ENCODE assay signal across 15 cellular contexts in the genomic region with DNA sequence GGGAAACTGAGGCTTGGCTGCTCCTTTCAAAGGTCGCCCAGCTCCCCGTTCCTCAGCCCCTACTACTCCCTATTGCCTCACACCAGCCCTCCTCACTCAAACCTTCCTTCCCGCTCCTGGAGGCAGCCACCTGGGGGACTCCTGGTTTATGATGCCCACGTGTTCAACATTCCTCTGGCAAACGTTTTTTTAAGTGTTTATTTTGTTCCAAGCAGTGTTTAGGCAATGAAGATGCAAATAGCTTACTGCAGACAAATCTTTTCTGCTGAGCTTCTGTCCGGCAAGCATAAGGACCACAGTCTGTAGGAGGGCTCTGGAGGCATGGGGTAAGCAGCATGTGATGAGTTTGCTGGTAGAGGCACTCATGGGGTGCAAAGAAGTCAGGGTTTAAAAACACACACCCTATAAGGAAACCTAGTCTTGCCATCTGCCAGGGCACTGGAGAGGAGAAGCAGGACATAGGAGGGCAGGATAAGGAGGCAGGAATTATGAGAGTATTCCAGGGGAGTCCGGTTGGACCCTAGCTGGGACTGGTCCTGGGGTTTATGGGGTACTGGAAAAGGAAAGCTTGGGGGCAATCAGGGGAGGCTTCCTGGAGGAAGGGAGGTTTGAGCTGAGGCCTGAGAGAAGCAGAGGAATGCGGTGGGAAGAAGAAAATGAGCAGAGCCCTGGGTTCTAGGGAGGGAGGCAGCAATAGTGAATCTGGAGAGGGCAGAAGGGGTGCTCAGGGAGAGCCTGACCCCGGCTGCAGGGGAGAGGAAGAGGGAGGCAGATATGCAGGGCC.
A peak's percentile ranks its signal among the peaks of the same experiment; 100 is the strongest.
DNase-seq lines count a peak whose midpoint lies in the region; ATAC-seq and TF ChIP-seq lines count a peak whose summit lies in the region.
"Had no signal": no experiment of that assay in that cellular context is flagged by ENCODE, and none has a peak within 500 bp of the region (broad histone marks: within the 10 kb centered on the region; RNA-seq: fewer than 3 reads in every experiment).

No MANE protein-coding gene starts in this region.

- H3K23me2 ChIP-seq in H9 (ENCODE audit: insufficient read length, low read depth, low read length, poor library complexity, severe bottlenecking) = no peaks in the 10 kb centered on the region

- no peaks in the 10 kb centered on the region for H3K27me3 Mint-ChIP-seq in activated CD8-positive, alpha-beta memory T cell treated with anti-CD3 and anti-CD28 coated beads, Interleukin-2, amount 10 ng/mL, durations not matched to agents 7 days and 5 days
- no peaks in the 10 kb centered on the region; the same call in none of the 2 replicates for H3K27me3 Mint-ChIP-seq in H9 (ENCODE audit: low read depth)
- H3K27me3 Mint-ChIP-seq: activated B cell treated with CpG ODN at 0.5 μM for 24 hours had no signal

- H3K36me3 ChIP-seq in rectal smooth muscle tissue (ENCODE audit: control insufficient read depth, insufficient read depth, low read length) = peaks cover 9% of the 10 kb centered on the region

- H2BK5ac ChIP-seq in H9 (ENCODE audit: insufficient read length, low read length) = no peak overlapping the region

- peak overlapping the region; percentile 11 for H3K27ac Mint-ChIP-seq in activated CD8-positive, alpha-beta memory T cell treated with anti-CD3 and anti-CD28 coated beads, Interleukin-2, amount 10 ng/mL, durations not matched to agents 7 days and 5 days
- H3K27ac Mint-ChIP-seq in H9 = peak overlapping the region in 2 of 3 experiments; percentile 62 to 89; a peak in 6 of 7 replicates
- H3K27ac Mint-ChIP-seq: activated B cell treated with CpG ODN at 0.5 μM for 24 hours had no signal

- H3K36me3 Mint-ChIP-seq in activated CD8-positive, alpha-beta memory T cell treated with anti-CD3 and anti-CD28 coated beads, Interleukin-2, amount 10 ng/mL, durations not matched to agents 7 days and 5 days = no peaks in the 10 kb centered on the region
- H3K36me3 Mint-ChIP-seq in H9 (ENCODE audit: insufficient read depth in 1 of 3, low read depth in 3 of 3) = peaks cover 12 to 52% (median 41%) of the 10 kb centered on the region in 3 experiments; a peak in 6 of 7 replicates

- H2AFZ ChIP-seq in H9 (ENCODE audit: low read length) = no peak overlapping the region
- H2AFZ ChIP-seq: PC-9 had no signal

- H4K5ac ChIP-seq in H9 (ENCODE audit: insufficient read length, low read depth, low read length) = no peak overlapping the region

- H3K79me1 ChIP-seq in H9 (ENCODE audit: insufficient read depth, low read depth, low read length, poor library complexity, severe bottlenecking) = peaks cover 4% of the 10 kb centered on the region

- H3K27ac ChIP-seq in H9 (ENCODE audit: insufficient read length, low read depth, low read length) = no peak overlapping the region
- peak overlapping the region; percentile 47 for H3K27ac ChIP-seq in cingulate gyrus (ENCODE audit: low read depth, low read length)
- peak overlapping the region; percentile 66 for H3K27ac ChIP-seq in rectal smooth muscle tissue (ENCODE audit: low read depth, low read length)
- H3K27ac ChIP-seq: PC-9 had no signal

- H3K56ac ChIP-seq in H9 (ENCODE audit: insufficient read length, low read depth, low read length) = no peak overlapping the region

- no peak overlapping the region for H3T11ph ChIP-seq in H9 (ENCODE audit: low read length)

- H3K18ac ChIP-seq in H9 (ENCODE audit: insufficient read length, low read depth, low read length) = no peak overlapping the region

- no peak overlapping the region for H2BK12ac ChIP-seq in H9 (ENCODE audit: insufficient read length, low read depth, low read length)

- no peaks in the 10 kb centered on the region for H3K9me3 ChIP-seq in H9 (ENCODE audit: control insufficient read depth, low read depth, low read length)

- no peak overlapping the region for H3K4me3 Mint-ChIP-seq in activated CD8-positive, alpha-beta memory T cell treated with anti-CD3 and anti-CD28 coated beads, Interleukin-2, amount 10 ng/mL, durations not matched to agents 7 days and 5 days
- H3K4me3 Mint-ChIP-seq in H9 = no peak overlapping the region
- H3K4me3 Mint-ChIP-seq: activated B cell treated with CpG ODN at 0.5 μM for 24 hours had no signal

- H3K9ac ChIP-seq in H9 (ENCODE audit: extremely low read depth, insufficient read length, low read length) (no peak overlapping the region), rectal smooth muscle tissue (ENCODE audit: low read length) (no peak overlapping the region)

- H2BK20ac ChIP-seq in H9 (ENCODE audit: low read depth, low read length, poor library complexity, severe bottlenecking) = no peak overlapping the region

- H3K4me1 ChIP-seq in H9 (ENCODE audit: insufficient read depth, low read length) (no peaks in the 10 kb centered on the region), rectal smooth muscle tissue (ENCODE audit: control insufficient read depth, insufficient read depth, low read length) (peaks cover 7% of the 10 kb centered on the region)

- no peaks in the 10 kb centered on the region for H4K20me1 ChIP-seq in H9 (ENCODE audit: control insufficient read depth, insufficient read depth, insufficient read length)

- H2AK5ac ChIP-seq in H9 (ENCODE audit: insufficient read length, low read length) = no peak overlapping the region

- no peak for TF ChIP-seq CTCF in H9 (conservative IDR thresholded peaks at IDR 0.05)

- H3K4me1 Mint-ChIP-seq in activated CD8-positive, alpha-beta memory T cell treated with anti-CD3 and anti-CD28 coated beads, Interleukin-2, amount 10 ng/mL, durations not matched to agents 7 days and 5 days = no peaks in the 10 kb centered on the region
- H3K4me1 Mint-ChIP-seq in H9 = peaks cover 16 to 20% of the 10 kb centered on the region in 2 experiments

- H3K4me3 ChIP-seq in rectal smooth muscle tissue (ENCODE audit: low read length) = no peak overlapping the region
- H3K4me3 ChIP-seq: PC-9 had no signal

- no peak overlapping the region for H3K4me2 ChIP-seq in H9 (ENCODE audit: insufficient read depth, insufficient read length, low read length)
- H3K4me2 ChIP-seq: PC-9 had no signal

- no peak for DNase-seq in activated CD8-positive, alpha-beta memory T cell treated with anti-CD3 and anti-CD28 coated beads, Interleukin-2, amount 10 ng/mL, durations not matched to agents 7 days and 5 days
- no peak for DNase-seq in activated CD8-positive, alpha-beta memory T cell treated with anti-CD3 and anti-CD28 coated beads for 24 hours
- no peak for DNase-seq in H9
- no peak for DNase-seq in NCI-H1105 treated with DMSO at 0.1 percent for 48 hours (lab: John Stamatoyannopoulos, UW)
- no peak for DNase-seq in cerebellum (ENCODE audit: low spot score)
- DNase-seq in NCI-H1930 (lab: John Stamatoyannopoulos, UW) = no peak
- DNase-seq: activated B cell treated with CpG ODN at 0.5 μM for 24 hours, amygdala, hippocampal formation, NCI-H1436, PC-9 had no signal

- H4K8ac ChIP-seq in H9 (replicated peaks; ENCODE audit: insufficient read length, low read depth, low read length) = no peak overlapping the region

- H3K23ac ChIP-seq in H9 (ENCODE audit: insufficient read length, low read depth, low read length) = no peak overlapping the region

- CTCF ChIA-PET in activated CD8-positive, alpha-beta memory T cell treated with anti-CD3 and anti-CD28 coated beads, Interleukin-2, amount 10 ng/mL, durations not matched to agents 7 days and 5 days (lab: Charles Lee) = no interaction called here

- WGBS in H9 (ENCODE audit: extremely low coverage, insufficient read length, low lambda C conversion rate) = no CpG with 5 or more reads among the region's 9 CpGs

- H2BK15ac ChIP-seq in H9 (ENCODE audit: low read depth, low read length) = no peak overlapping the region

- H3K14ac ChIP-seq in H9 (ENCODE audit: insufficient read depth, low read length) = no peak overlapping the region

- no peak overlapping the region for H4K91ac ChIP-seq in H9 (ENCODE audit: insufficient read length, low read depth, low read length)

- no peaks in the 10 kb centered on the region for H3K79me2 ChIP-seq in H9 (ENCODE audit: insufficient read depth, low read length)

- H2BK120ac ChIP-seq in H9 (ENCODE audit: low read depth, low read length, poor library complexity, severe bottlenecking) = no peak overlapping the region

- no peaks in the 10 kb centered on the region for H3K9me3 Mint-ChIP-seq in activated CD8-positive, alpha-beta memory T cell treated with anti-CD3 and anti-CD28 coated beads, Interleukin-2, amount 10 ng/mL, durations not matched to agents 7 days and 5 days (ENCODE audit: low read depth)
- no peaks in the 10 kb centered on the region for H3K9me3 Mint-ChIP-seq in H9
- H3K9me3 Mint-ChIP-seq: activated B cell treated with CpG ODN at 0.5 μM for 24 hours had no signal

- H3K27me3 ChIP-seq in H9 (ENCODE audit: insufficient read depth, low read length) (no peaks in the 10 kb centered on the region), rectal smooth muscle tissue (ENCODE audit: control insufficient read depth, insufficient read depth, low read length) (no peaks in the 10 kb centered on the region)

- no peak overlapping the region for H3K4ac ChIP-seq in H9 (ENCODE audit: low read depth, low read length)

- no peak for ATAC-seq in activated CD8-positive, alpha-beta memory T cell treated with anti-CD3 and anti-CD28 coated beads, Interleukin-2, amount 10 ng/mL, durations not matched to agents 7 days and 5 days
- ATAC-seq: HCT116, left lobe of liver had no signal
